ENCODE assay signal across 9 cellular contexts in the genomic region with DNA sequence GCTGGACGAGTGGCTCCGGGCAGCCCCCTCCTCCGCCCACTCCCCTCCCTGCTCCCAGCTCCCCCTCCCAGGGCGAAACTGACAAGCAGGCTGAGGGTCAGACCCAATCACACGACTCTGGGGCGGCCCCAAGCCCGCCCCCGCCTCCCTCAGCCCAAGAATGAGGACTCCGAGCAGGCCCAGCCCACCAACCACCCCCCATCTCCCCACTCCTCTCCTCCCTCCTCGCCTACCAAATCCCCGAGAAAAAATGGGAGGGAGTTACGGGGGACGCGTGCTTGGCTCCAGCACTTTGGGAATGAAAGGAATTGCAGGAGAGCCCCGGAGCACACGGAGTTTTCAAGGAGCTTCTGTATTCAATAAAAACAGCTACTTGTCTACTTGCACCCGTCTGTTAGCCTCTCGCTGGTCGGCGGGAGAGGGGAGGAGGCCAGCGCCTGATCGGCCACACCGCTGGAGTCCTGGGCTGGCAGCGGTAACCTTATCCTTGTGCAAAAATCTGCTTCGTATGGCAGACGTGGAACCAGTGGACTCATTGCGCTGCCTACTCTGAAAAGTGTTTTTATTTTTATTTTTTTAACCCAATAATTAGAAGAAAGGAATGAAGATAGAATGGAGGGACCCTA. TPM values are rescaled to one million over a fixed set of nuclear protein-coding genes. Genes with fewer than 3 reads are reported as not detected.
DNase-seq lines count a peak whose midpoint lies in the region; ATAC-seq and TF ChIP-seq lines count a peak whose summit lies in the region.
"Had no signal": no experiment of that assay in that cellular context is flagged by ENCODE, and none has a peak within 500 bp of the region (broad histone marks: within the 10 kb centered on the region; RNA-seq: fewer than 3 reads in every experiment).

No MANE protein-coding gene starts in this region.

- no peaks in the 10 kb centered on the region for H3K36me3 Mint-ChIP-seq in brain

- no peak for TF ChIP-seq CTCF in brain (conservative IDR thresholded peaks at IDR 0.05)

- peak overlapping the region; percentile 89 for H3K4me3 ChIP-seq in iPS-18a (ENCODE audit: low read length)

- peaks cover 12% of the 10 kb centered on the region for H3K4me1 ChIP-seq in iPS-18a (ENCODE audit: control insufficient read depth, low read depth, low read length)

- no peaks in the 10 kb centered on the region for H3K9me3 ChIP-seq in iPS-18a (ENCODE audit: control insufficient read depth, low read depth, low read length)

- H3K9ac ChIP-seq in iPS-18a (ENCODE audit: low read length) = peak overlapping the region; percentile 57

- peak overlapping the region; percentile 68 to 94 (median 76) for H3K27ac Mint-ChIP-seq in brain

- no peaks in the 10 kb centered on the region for H3K9me3 Mint-ChIP-seq in brain

- H3K27ac ChIP-seq in iPS-18a (ENCODE audit: low read length) = no peak overlapping the region

- peaks cover 13% of the 10 kb centered on the region for H3K27me3 Mint-ChIP-seq in brain

- no peaks in the 10 kb centered on the region for H3K36me3 ChIP-seq in iPS-18a (ENCODE audit: control insufficient read depth, low read depth, low read length)

- H3K27me3 ChIP-seq in iPS-18a (ENCODE audit: control insufficient read depth, insufficient read depth, low read length) = peaks cover 9% of the 10 kb centered on the region

- peaks cover 56% of the 10 kb centered on the region for H3K4me1 Mint-ChIP-seq in brain

- peak overlapping the region; percentile 87 to 94 (median 90) for H3K4me3 Mint-ChIP-seq in brain

- DNase-seq in ELF-1 (ENCODE audit: low read depth, low spot score) = peak; percentile 53
- DNase-seq in retina = peak; percentile 88
- no peak for DNase-seq in NCI-H2227 (lab: John Stamatoyannopoulos, UW; ENCODE audit: unreplicated experiment)
- DNase-seq in COLO668 (lab: John Stamatoyannopoulos, UW; ENCODE audit: unreplicated experiment) = no peak
- DNase-seq in activated T-cell treated with anti-CD3 and anti-CD28 coated beads, Interleukin-2, amount 50 U/mL, for 48 hours = no peak
- DNase-seq: T1000 had no signal

- ATAC-seq in GM18909 (IDR thresholded peaks at IDR 0.05; ENCODE audit: poor library complexity, unreplicated experiment) = no peak

RNA-seq across cellular contexts. Expression of a gene that starts 0.3 kb away (rescaled TPM):
- 0.58 TPM for polyA plus RNA-seq in brain (ENCODE audit: insufficient read depth, low read depth, low replicate concordance)

Comparison
In these comparisons a context has a peak if more than half of its experiments do, and no peak if none do; other contexts are left out.
1. DNase-seq: peak in ELF-1 (single experiment) and retina (single experiment); none in NCI-H2227 (single experiment), COLO668 (single experiment) and activated T-cell treated with anti-CD3 and anti-CD28 coated beads, Interleukin-2, amount 50 U/mL, for 48 hours (0 of 2).